In genomic region chr10:86035791-86036543, GRCh38 we compare ENCODE assay signal across 22 cellular contexts.
"Had no signal": no experiment of that assay in that cellular context is flagged by ENCODE, and none has a peak within 500 bp of the region (broad histone marks: within the 10 kb centered on the region; RNA-seq: fewer than 3 reads in every experiment).

No MANE protein-coding gene starts in this region.

- H3K27me3 ChIP-seq: brain microvascular endothelial cell, esophagus muscularis mucosa, suprapubic skin, transverse colon had no signal

- H3K27ac ChIP-seq: brain microvascular endothelial cell, esophagus muscularis mucosa, skin epidermis, suprapubic skin, transverse colon had no signal

- H3K4me3 ChIP-seq: esophagus muscularis mucosa, lung, skin epidermis, suprapubic skin, transverse colon had no signal

- ATAC-seq: activated CD8-positive, alpha-beta T cell treated with anti-CD3 and anti-CD28 coated beads, Interleukin-2, amount 10 ng/mL, durations not matched to agents 7 days and 5 days; effector memory CD8-positive, alpha-beta T cell; naive thymus-derived CD4-positive, alpha-beta T cell; stimulated activated effector memory CD8-positive, alpha-beta T cell treated with anti-CD3 and anti-CD28 coated beads, Interleukin-12 subunit alpha, Interleukin-12 subunit beta, amount 100 ng/mL, for 72 hours had no signal

- H3K9me3 ChIP-seq: esophagus muscularis mucosa, suprapubic skin, transverse colon had no signal

- H3K4me1 ChIP-seq: esophagus muscularis mucosa, suprapubic skin, transverse colon had no signal

- DNase-seq: activated CD4-positive, alpha-beta T cell treated with anti-CD3 and anti-CD28 coated beads for 1 hour; activated CD4-positive, alpha-beta T cell treated with anti-CD3 and anti-CD28 coated beads, Interleukin-2, amount 50 U/mL, for 1 hour; activated CD8-positive, alpha-beta T cell treated with anti-CD3 and anti-CD28 coated beads, Interleukin-2, amount 10 ng/mL, durations not matched to agents 7 days and 5 days; activated gamma-delta T cell treated with Interleukin-2 at 50 U/mL for 16 hours; activated T-cell treated with anti-CD3 and anti-CD28 coated beads, Interleukin-2, amount 50 U/mL, for 1 hour; anterior cingulate cortex; brain microvascular endothelial cell; central memory CD4-positive, alpha-beta T cell; dermis blood vessel endothelial cell; effector memory CD8-positive, alpha-beta T cell; head of caudate nucleus; kidney; naive thymus-derived CD4-positive, alpha-beta T cell; stimulated activated CD4-positive, alpha-beta T cell treated with anti-CD3 and anti-CD28 coated beads, Interleukin-2, amount 100 ng/mL, for 24 hours; stimulated activated naive CD8-positive, alpha-beta T cell treated with anti-CD3 and anti-CD28 coated beads, Interleukin-15, amount 100 ng/mL, for 72 hours; T-helper 9 cell; transverse colon had no signal

- H3K36me3 ChIP-seq: brain microvascular endothelial cell, esophagus muscularis mucosa, suprapubic skin, transverse colon had no signal
